ENCODE assay signal across 31 cellular contexts in genomic region chr17:33166472-33166871, GRCh38.
"Had no signal": no experiment of that assay in that cellular context is flagged by ENCODE, and none has a peak within 500 bp of the region (broad histone marks: within the 10 kb centered on the region; RNA-seq: fewer than 3 reads in every experiment).

No MANE protein-coding gene starts in this region.

- H3K4me1 Mint-ChIP-seq: activated B cell treated with CpG ODN at 0.5 μM for 24 hours; activated CD4-positive, alpha-beta T cell treated with anti-CD3 and anti-CD28 coated beads, Interleukin-2, amount 10 ng/mL, durations not matched to agents 24 days and 14 days; activated naive CD8-positive, alpha-beta T cell treated with anti-CD3 and anti-CD28 coated beads for 36 hours; activated T-helper 17 cell treated with anti-CD3 and anti-CD28 coated beads, Interleukin-2, amount 50 U/mL, for 72 hours; brain; T-cell had no signal

- DNase-seq: activated B cell treated with CpG ODN at 0.5 μM for 24 hours; activated CD4-positive, alpha-beta memory T cell treated with anti-CD3 and anti-CD28 coated beads for 36 hours; activated CD4-positive, alpha-beta T cell treated with anti-CD3 and anti-CD28 coated beads for 4 hours; activated CD4-positive, alpha-beta T cell treated with anti-CD3 and anti-CD28 coated beads, Interleukin-2, amount 10 ng/mL, durations not matched to agents 24 days and 14 days; activated CD4-positive, alpha-beta T cell treated with anti-CD3 and anti-CD28 coated beads, Interleukin-2, amount 50 U/mL, for 1 hour; activated CD4-positive, alpha-beta T cell treated with anti-CD3 and anti-CD28 coated beads, Interleukin-2, amount 50 U/mL, for 4 hours; activated CD4-positive, CD25-positive, alpha-beta regulatory T cell treated with anti-CD3 and anti-CD28 coated beads, Interleukin-2, amount 50 U/mL, for 72 hours; activated CD8-positive, alpha-beta memory T cell treated with anti-CD3 and anti-CD28 coated beads, Interleukin-2, amount 50 U/mL, for 4 hours; activated CD8-positive, alpha-beta T cell treated with anti-CD3 and anti-CD28 coated beads for 36 hours; activated effector memory CD4-positive, alpha-beta T cell treated with anti-CD3 and anti-CD28 coated beads, Interleukin-2, amount 50 U/mL, for 16 hours; activated gamma-delta T cell treated with Interleukin-2 at 50 U/mL for 16 hours; activated naive CD4-positive, alpha-beta T cell; activated naive CD4-positive, alpha-beta T cell treated with anti-CD3 and anti-CD28 coated beads for 36 hours; activated naive CD4-positive, alpha-beta T cell treated with anti-CD3 and anti-CD28 coated beads, Interleukin-2, amount 50 U/mL, for 16 hours; activated naive CD8-positive, alpha-beta T cell treated with anti-CD3 and anti-CD28 coated beads for 36 hours; activated T-cell treated with anti-CD3 and anti-CD28 coated beads for 4 hours; activated T-cell treated with anti-CD3 and anti-CD28 coated beads, Interleukin-2, amount 50 U/mL, for 1 hour; activated T-cell treated with anti-CD3 and anti-CD28 coated beads, Interleukin-2, amount 50 U/mL, for 4 hours; activated T-cell treated with anti-CD3 and anti-CD28 coated beads, Interleukin-2, amount 50 U/mL, for 72 hours; adrenal gland; amygdala; anterior cingulate cortex; central memory CD4-positive, alpha-beta T cell; T-cell; T-helper 17 cell had no signal

- H3K27me3 Mint-ChIP-seq: activated CD4-positive, alpha-beta T cell treated with anti-CD3 and anti-CD28 coated beads, Interleukin-2, amount 10 ng/mL, durations not matched to agents 24 days and 14 days had no signal

- H3K9me3 Mint-ChIP-seq: activated B cell treated with CpG ODN at 0.5 μM for 24 hours; activated CD4-positive, alpha-beta memory T cell treated with anti-CD3 and anti-CD28 coated beads for 36 hours; activated CD4-positive, alpha-beta T cell treated with anti-CD3 and anti-CD28 coated beads, Interleukin-2, amount 10 ng/mL, durations not matched to agents 24 days and 14 days; activated CD8-positive, alpha-beta T cell treated with anti-CD3 and anti-CD28 coated beads for 36 hours; activated naive CD4-positive, alpha-beta T cell treated with anti-CD3 and anti-CD28 coated beads for 36 hours; activated naive CD4-positive, alpha-beta T cell treated with anti-CD3 and anti-CD28 coated beads, Interleukin-2, amount 50 U/mL, for 72 hours; activated naive CD8-positive, alpha-beta T cell treated with anti-CD3 and anti-CD28 coated beads for 36 hours; activated T-cell treated with anti-CD3 and anti-CD28 coated beads, Interleukin-2, amount 50 U/mL, for 4 hours; activated T-cell treated with anti-CD3 and anti-CD28 coated beads, Interleukin-2, amount 50 U/mL, for 72 hours; activated T-helper 1 cell treated with anti-CD3 and anti-CD28 coated beads, Interleukin-12 subunit alpha, Interleukin-12 subunit beta, Interleukin-2, Interleukin-4 antibody, amounts not matched to agents 30 ng/mL and 10 ng/mL and 1 ng/mL, durations not matched to agents 14 hours and 24 hours and 36 hours; T-cell had no signal

- H3K4me3 Mint-ChIP-seq: activated B cell treated with CpG ODN at 0.5 μM for 24 hours; activated CD4-positive, alpha-beta memory T cell treated with anti-CD3 and anti-CD28 coated beads for 36 hours; activated CD4-positive, alpha-beta T cell treated with anti-CD3 and anti-CD28 coated beads, Interleukin-2, amount 10 ng/mL, durations not matched to agents 24 days and 14 days; activated CD8-positive, alpha-beta T cell treated with anti-CD3 and anti-CD28 coated beads for 36 hours; activated naive CD4-positive, alpha-beta T cell treated with anti-CD3 and anti-CD28 coated beads for 36 hours; activated naive CD8-positive, alpha-beta T cell treated with anti-CD3 and anti-CD28 coated beads for 36 hours; activated T-cell treated with anti-CD3 and anti-CD28 coated beads, Interleukin-2, amount 50 U/mL, for 4 hours; activated T-cell treated with anti-CD3 and anti-CD28 coated beads, Interleukin-2, amount 50 U/mL, for 72 hours; activated T-helper 1 cell treated with anti-CD3 and anti-CD28 coated beads, Interleukin-12 subunit alpha, Interleukin-12 subunit beta, Interleukin-2, Interleukin-4 antibody, amounts not matched to agents 30 ng/mL and 10 ng/mL and 1 ng/mL, durations not matched to agents 14 hours and 24 hours and 36 hours; activated T-helper 17 cell treated with anti-CD3 and anti-CD28 coated beads, Interleukin-2, amount 50 U/mL, for 72 hours; brain; T-cell; T-helper 17 cell had no signal

- H3K27me3 ChIP-seq: adrenal gland, ascending aorta had no signal

- H3K36me3 ChIP-seq: adrenal gland, ascending aorta had no signal

- H3K4me3 ChIP-seq: adrenal gland, ascending aorta had no signal

- H3K27ac Mint-ChIP-seq: activated B cell treated with CpG ODN at 0.5 μM for 24 hours; activated CD4-positive, alpha-beta memory T cell treated with anti-CD3 and anti-CD28 coated beads for 36 hours; activated CD4-positive, alpha-beta T cell treated with anti-CD3 and anti-CD28 coated beads, Interleukin-2, amount 10 ng/mL, durations not matched to agents 24 days and 14 days; activated CD8-positive, alpha-beta T cell treated with anti-CD3 and anti-CD28 coated beads for 36 hours; activated naive CD4-positive, alpha-beta T cell treated with anti-CD3 and anti-CD28 coated beads for 36 hours; activated naive CD4-positive, alpha-beta T cell treated with anti-CD3 and anti-CD28 coated beads, Interleukin-2, amount 50 U/mL, for 72 hours; activated naive CD8-positive, alpha-beta T cell treated with anti-CD3 and anti-CD28 coated beads for 36 hours; activated T-cell treated with anti-CD3 and anti-CD28 coated beads, Interleukin-2, amount 50 U/mL, for 72 hours; activated T-helper 1 cell treated with anti-CD3 and anti-CD28 coated beads, Interleukin-12 subunit alpha, Interleukin-12 subunit beta, Interleukin-2, Interleukin-4 antibody, amounts not matched to agents 30 ng/mL and 10 ng/mL and 1 ng/mL, durations not matched to agents 14 hours and 24 hours and 36 hours; activated T-helper 17 cell treated with anti-CD3 and anti-CD28 coated beads, Interleukin-2, amount 50 U/mL, for 72 hours; brain; T-cell; T-helper 17 cell had no signal

- FAIRE-seq: TTC549 had no signal

- ATAC-seq: activated CD8-positive, alpha-beta T cell treated with anti-CD3 and anti-CD28 coated beads for 36 hours; activated naive CD4-positive, alpha-beta T cell treated with anti-CD3 and anti-CD28 coated beads, Interleukin-2, amount 50 U/mL, for 72 hours; activated T-cell treated with anti-CD3 and anti-CD28 coated beads, Interleukin-2, amount 50 U/mL, for 4 hours; activated T-cell treated with anti-CD3 and anti-CD28 coated beads, Interleukin-2, amount 50 U/mL, for 72 hours; activated T-helper 17 cell treated with anti-CD3 and anti-CD28 coated beads, Interleukin-2, amount 50 U/mL, for 72 hours; T-cell; T-helper 17 cell had no signal

- H3K36me3 Mint-ChIP-seq: activated CD4-positive, alpha-beta memory T cell treated with anti-CD3 and anti-CD28 coated beads for 36 hours; activated naive CD4-positive, alpha-beta T cell treated with anti-CD3 and anti-CD28 coated beads, Interleukin-2, amount 50 U/mL, for 72 hours; activated naive CD8-positive, alpha-beta T cell treated with anti-CD3 and anti-CD28 coated beads for 36 hours; brain; T-cell had no signal
